ENCODE assay signal across 29 cellular contexts in genomic region chr3:194310060-194310481, GRCh38. TPM values are rescaled to one million over a fixed set of nuclear protein-coding genes. Genes with fewer than 3 reads are reported as not detected.
"Had no signal": no experiment of that assay in that cellular context is flagged by ENCODE, and none has a peak within 500 bp of the region (broad histone marks: within the 10 kb centered on the region; RNA-seq: fewer than 3 reads in every experiment).

No MANE protein-coding gene starts in this region.

- H3K4me1 ChIP-seq: pancreas had no signal

- H3K27me3 ChIP-seq: hepatocyte, pancreas, right atrium auricular region, vagina had no signal

- H3K9me3 ChIP-seq: left ventricle myocardium inferior, pancreas, psoas muscle, right atrium auricular region, stomach, transverse colon, vagina had no signal

- DNase-seq: activated CD4-positive, alpha-beta T cell treated with anti-CD3 and anti-CD28 coated beads, Interleukin-2, amount 10 ng/mL, durations not matched to agents 7 days and 5 days; activated CD4-positive, CD25-positive, alpha-beta regulatory T cell treated with anti-CD3 and anti-CD28 coated beads, Interleukin-2, amount 50 U/mL, for 72 hours; activated T-cell treated with anti-CD3 and anti-CD28 coated beads, Interleukin-2, amount 50 U/mL, for 24 hours; effector memory CD4-positive, alpha-beta T cell; glutamatergic neuron; immature natural killer cell; kidney glomerular epithelial cell; left ventricle myocardium inferior; nephron progenitor cell; psoas muscle; stimulated activated CD4-positive, alpha-beta T cell treated with anti-CD3 and anti-CD28 coated beads, Interleukin-1b, Interleukin-23, amount 100 ng/mL, for 48 hours; stomach; transverse colon; WERI-Rb-1 had no signal

- H3K27ac ChIP-seq: hepatocyte, left ventricle myocardium inferior, pancreas, psoas muscle, right atrium auricular region, stomach, transverse colon, vagina, WERI-Rb-1 had no signal

- H3K36me3 ChIP-seq: left ventricle myocardium inferior, pancreas, right atrium auricular region, stomach, transverse colon, vagina, WERI-Rb-1 had no signal

- H3K4me3 ChIP-seq: hepatocyte, left ventricle myocardium inferior, pancreas, psoas muscle, right atrium auricular region, stomach, transverse colon, vagina had no signal

- ATAC-seq: esophagus mucosa; pancreas; psoas muscle; stimulated activated effector memory CD8-positive, alpha-beta T cell treated with anti-CD3 and anti-CD28 coated beads, Interleukin-12 subunit alpha, Interleukin-12 subunit beta, amount 100 ng/mL, for 72 hours had no signal

RNA-seq across cellular contexts. Expression of gene CPN2, which starts 41.1 kb away (rescaled TPM):
- total RNA-seq: activated CD4-positive, alpha-beta T cell treated with anti-CD3 and anti-CD28 coated beads, Interleukin-2, amount 10 ng/mL, durations not matched to agents 7 days and 5 days; astrocyte; dermis microvascular lymphatic vessel endothelial cell; endothelial cell of umbilical vein; esophagus mucosa; frontal cortex; lung microvascular endothelial cell; myocyte; right atrium auricular region; skeletal muscle tissue; stomach; T-helper 2 cell treated with Interferon-gamma antibody and Interleukin-4, amounts not matched to agents 100 ng/mL and 5 ng/mL, for 36 hours; temporal lobe; vagina had no signal

RNA-seq across cellular contexts. Expression of gene LRRC15, which starts 59.5 kb away (rescaled TPM):
- total RNA-seq: activated CD4-positive, alpha-beta T cell treated with anti-CD3 and anti-CD28 coated beads, Interleukin-2, amount 10 ng/mL, durations not matched to agents 7 days and 5 days; endothelial cell of umbilical vein; frontal cortex; hepatocyte; myocyte; T-helper 2 cell treated with Interferon-gamma antibody and Interleukin-4, amounts not matched to agents 100 ng/mL and 5 ng/mL, for 36 hours; temporal lobe; vagina had no signal
